In the genomic region with DNA sequence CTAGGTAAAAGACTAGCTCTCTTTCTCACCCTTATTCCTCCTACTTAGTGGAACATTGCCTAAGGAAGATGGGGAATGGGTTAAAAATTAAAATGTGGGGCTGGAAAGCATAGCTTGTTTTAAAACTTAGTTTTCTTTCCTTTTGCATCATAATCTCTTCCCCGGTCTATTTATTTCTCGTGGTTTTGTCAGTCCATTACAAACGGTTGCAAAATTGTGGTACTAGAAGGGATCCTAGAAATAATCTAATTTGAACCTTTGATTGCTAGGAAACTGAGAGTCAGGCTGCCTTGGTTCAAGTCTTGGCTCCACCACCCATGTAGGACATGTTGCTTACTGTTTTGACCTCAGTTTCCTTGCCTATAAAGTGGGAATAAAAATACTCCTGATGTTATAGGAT, we compare ENCODE assay signal across 22 cellular contexts. TPM values are rescaled to one million over a fixed set of nuclear protein-coding genes. Genes with fewer than 3 reads are reported as not detected.
DNase-seq lines count a peak whose midpoint lies in the region; ATAC-seq lines count a peak whose summit lies in the region.
"Had no signal": no experiment of that assay in that cellular context is flagged by ENCODE, and none has a peak within 500 bp of the region (broad histone marks: within the 10 kb centered on the region; RNA-seq: fewer than 3 reads in every experiment).

No MANE protein-coding gene starts in this region.

- DNase-seq in ELR (ENCODE audit: low read depth) (peak; percentile 10), MV-4-11 (lab: John Stamatoyannopoulos, UW) (peak; percentile 64), amniotic epithelial cell (ENCODE audit: low read depth) (peak; percentile 29), renal cortical epithelial cell (ENCODE audit: low read depth) (peak; percentile 73), epidermal melanocyte (ENCODE audit: insufficient read length, low spot score) (no peak)
- DNase-seq: activated CD4-positive, alpha-beta T cell treated with anti-CD3 and anti-CD28 coated beads for 4 hours; activated gamma-delta T cell; activated naive CD8-positive, alpha-beta T cell treated with anti-CD3 and anti-CD28 coated beads, Interleukin-2, amount 10 ng/mL, durations not matched to agents 7 days and 5 days; CD4-positive, alpha-beta memory T cell; central memory CD4-positive, alpha-beta T cell; EL; HFFc6; naive thymus-derived CD8-positive, alpha-beta T cell; NCI-H2029; NCI-H2227 treated with DMSO at 0.1 percent for 48 hours; NCI-H526 treated with DMSO at 0.1 percent for 48 hours; OCI-M1; trophoblast cell had no signal

- no peak for ATAC-seq in HG02759 (IDR thresholded peaks at IDR 0.05; ENCODE audit: unreplicated experiment)
- ATAC-seq in GM19328 (IDR thresholded peaks at IDR 0.05; ENCODE audit: unreplicated experiment): no peak
- ATAC-seq: naive thymus-derived CD8-positive, alpha-beta T cell; SK-N-SH treated with all-trans-retinoic acid at 6 μM for 48 hours had no signal

RNA-seq across cellular contexts. Expression of a gene that starts 1.3 kb away (rescaled TPM):
- 1.0 and 1.2 TPM in 2 replicates for total RNA-seq in renal cortical epithelial cell
- total RNA-seq: activated naive CD8-positive, alpha-beta T cell treated with anti-CD3 and anti-CD28 coated beads, Interleukin-2, amount 10 ng/mL, durations not matched to agents 7 days and 5 days; CD4-positive, alpha-beta memory T cell; naive thymus-derived CD8-positive, alpha-beta T cell; omental fat pad had no signal
